Comparison of ENCODE assay signal across 8 cellular contexts in the genomic region with DNA sequence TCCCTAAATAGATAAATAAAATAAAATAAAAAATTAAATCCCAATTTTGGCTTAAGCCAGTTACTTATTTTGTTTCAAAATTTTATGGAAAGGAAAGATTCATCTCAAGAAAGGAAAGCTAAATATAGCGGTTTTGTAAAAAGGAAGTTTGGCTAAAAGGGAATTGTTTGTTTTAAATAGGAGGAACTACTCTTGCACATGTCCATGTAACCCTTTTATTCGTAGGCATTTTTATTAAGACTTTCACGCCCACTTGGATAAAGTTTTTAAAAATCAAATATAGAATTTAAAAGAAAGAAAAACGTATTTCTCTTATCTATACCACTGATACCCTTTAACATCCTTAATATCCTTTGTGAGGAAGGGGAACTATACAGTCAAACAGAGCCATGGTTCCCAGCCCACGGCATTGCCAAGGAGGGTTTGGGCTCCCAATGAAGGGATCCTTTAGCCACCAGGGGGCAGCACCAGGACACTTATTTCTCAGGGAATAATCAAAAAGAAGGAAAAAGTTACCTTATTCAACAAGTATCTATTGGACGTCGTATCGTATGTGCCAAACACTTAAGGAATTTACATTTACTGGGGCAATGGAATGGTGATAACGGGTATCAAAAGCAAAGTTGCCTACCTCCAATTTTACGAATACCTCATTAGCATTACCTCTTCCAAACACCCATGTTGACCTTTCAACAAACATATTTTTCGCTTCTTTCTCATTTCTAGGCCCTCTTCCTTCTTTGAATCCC. TPM values are rescaled to one million over a fixed set of nuclear protein-coding genes. Genes with fewer than 3 reads are reported as not detected.
DNase-seq lines count a peak whose midpoint lies in the region; ATAC-seq, FAIRE-seq and TF ChIP-seq lines count a peak whose summit lies in the region.

No MANE protein-coding gene starts in this region.

- no peak overlapping the region for H4K8ac ChIP-seq in neuronal stem cell (ENCODE audit: low read depth, low read length)

- no peak overlapping the region for H2BK120ac ChIP-seq in neuronal stem cell (ENCODE audit: low read depth, low read length)

- no peak overlapping the region for H4K91ac ChIP-seq in neuronal stem cell (ENCODE audit: low read depth, low read length, poor library complexity)

- H3K36me3 ChIP-seq in neuronal stem cell (replicated peaks in 1 of 2; ENCODE audit: control insufficient read depth in 2 of 2, insufficient read depth in 2 of 2, low read length in 2 of 2): no peaks in the 10 kb centered on the region
- H3K36me3 ChIP-seq in stomach smooth muscle (ENCODE audit: control insufficient read depth in 2 of 2, insufficient read depth in 2 of 2, low read length in 2 of 2): no peaks in the 10 kb centered on the region

- H2BK5ac ChIP-seq in neuronal stem cell (ENCODE audit: low read length): no peak overlapping the region

- ATAC-seq in GM19438 (IDR thresholded peaks at IDR 0.05; ENCODE audit: low read depth, unreplicated experiment): peak; percentile 94

- peak; percentile 89 for DNase-seq in CD1c-positive myeloid dendritic cell (ENCODE audit: extremely low spot score)
- peak; percentile 74 for DNase-seq in HTR-8/SVneo (ENCODE audit: insufficient read length, low spot score)
- DNase-seq in RCC 7860 (ENCODE audit: low spot score): peak; percentile 5
- peak; percentile 61 to 82 for DNase-seq in activated T-helper 1 cell treated with anti-CD3 and anti-CD28 coated beads, Interleukin-2, amount 50 U/mL, for 16 hours (ENCODE audit: low read depth in 1 of 2, low spot score in 1 of 2)
- DNase-seq in foreskin fibroblast: peak; percentile 55 to 86
- peak; percentile 76 for DNase-seq in neuronal stem cell (ENCODE audit: low spot score)

- H3K9me3 ChIP-seq in neuronal stem cell (replicated peaks in 1 of 2; ENCODE audit: control insufficient read depth in 2 of 2, insufficient read depth in 1 of 2, low read depth in 1 of 2, low read length in 2 of 2): no peaks in the 10 kb centered on the region
- no peaks in the 10 kb centered on the region for H3K9me3 ChIP-seq in stomach smooth muscle (ENCODE audit: control insufficient read depth in 2 of 2, low read length in 2 of 2)

- no peak overlapping the region for H3K23ac ChIP-seq in neuronal stem cell (ENCODE audit: low read depth, low read length, poor library complexity)

- H2AK5ac ChIP-seq in neuronal stem cell (ENCODE audit: low read depth, low read length): no peak overlapping the region

- H2BK15ac ChIP-seq in neuronal stem cell (ENCODE audit: low read length): no peak overlapping the region

- H3K4me1 ChIP-seq in neuronal stem cell (ENCODE audit: control insufficient read depth in 2 of 2, insufficient read depth in 1 of 2, low read depth in 1 of 2, low read length in 2 of 2) (no peaks in the 10 kb centered on the region), stomach smooth muscle (ENCODE audit: control insufficient read depth, insufficient read depth, low read length) (peaks cover 3% of the 10 kb centered on the region)

- no peak overlapping the region for H3K4me3 ChIP-seq in foreskin fibroblast (ENCODE audit: low read depth in 1 of 2, low read length in 2 of 2)
- no peak overlapping the region for H3K4me3 ChIP-seq in neuronal stem cell (ENCODE audit: low read length in 2 of 2)
- H3K4me3 ChIP-seq in stomach smooth muscle (ENCODE audit: low read length in 2 of 2): peak overlapping the region; percentile 9 to 33

- H3K27ac ChIP-seq in neuronal stem cell (replicated peaks; ENCODE audit: low read length) (no peak overlapping the region), stomach smooth muscle (ENCODE audit: low read length) (no peak overlapping the region)

- no peak overlapping the region for H3K4ac ChIP-seq in neuronal stem cell (ENCODE audit: low read length)

- peak; percentile 23 for FAIRE-seq in HTR-8/SVneo (lab: Jason Lieb, UNC)
- FAIRE-seq in RCC 7860 (lab: Jason Lieb, UNC): no peak

- 100% methylated on average over 3 of the region's 11 CpGs; no CpG with 5 or more reads in 1 of the 2 donors for WGBS in neuronal stem cell (ENCODE audit: extremely low coverage in 2 of 2, insufficient read length in 2 of 2, insufficient replicate concordance in 1 of 2), 2 donors

- no peak overlapping the region for H3K9ac ChIP-seq in neuronal stem cell (ENCODE audit: low read depth, low read length, poor library complexity)
- no peak overlapping the region for H3K9ac ChIP-seq in stomach smooth muscle (ENCODE audit: low read length in 2 of 2)

- peak; percentile 81 for TF ChIP-seq CTCF in foreskin fibroblast (IDR thresholded peaks at IDR 0.05; ENCODE audit: low read depth, low read length)

- no peak overlapping the region for H2BK12ac ChIP-seq in neuronal stem cell (ENCODE audit: low read length)

- H3K27me3 ChIP-seq in neuronal stem cell (ENCODE audit: control insufficient read depth in 3 of 3, insufficient read depth in 3 of 3, low read depth in 1 of 3, low read length in 3 of 3) (no peaks in the 10 kb centered on the region), stomach smooth muscle (ENCODE audit: control insufficient read depth in 1 of 2, insufficient read depth in 2 of 2, low read length in 2 of 2) (no peaks in the 10 kb centered on the region)

- H3K79me1 ChIP-seq in neuronal stem cell (ENCODE audit: low read depth, low read length): no peaks in the 10 kb centered on the region

- no peak overlapping the region for H3K14ac ChIP-seq in neuronal stem cell (ENCODE audit: low read length)

- H3K18ac ChIP-seq in neuronal stem cell (ENCODE audit: low read length): no peak overlapping the region

- peak overlapping the region; percentile 9 for H2AFZ ChIP-seq in neuronal stem cell (ENCODE audit: low read length)

- no peak overlapping the region for H3K4me2 ChIP-seq in neuronal stem cell (ENCODE audit: insufficient read depth, low read length, poor library complexity, severe bottlenecking)

RNA-seq across cellular contexts. Expression of gene CDKN2AIP, which starts 27.7 kb away (rescaled TPM):
- 15.8 TPM for polyA plus RNA-seq in neuronal stem cell (2013, experiment 1 of 2)
- 16.0 TPM for polyA plus RNA-seq in neuronal stem cell (2013, experiment 2 of 2)

RNA-seq across cellular contexts. Expression of gene ING2, which starts 32.7 kb away (rescaled TPM):
- 27.8 TPM for polyA plus RNA-seq in neuronal stem cell (2013, experiment 1 of 2)
- polyA plus RNA-seq in neuronal stem cell (2013, experiment 2 of 2): 28.9 TPM

Comparison
In these comparisons a context has a peak if more than half of its experiments do, and no peak if none do; other contexts are left out.
1. DNase-seq: peak in every context shown above with its lines; median percentile 89 in CD1c-positive myeloid dendritic cell; 76 in neuronal stem cell; 74 in HTR-8/SVneo; 72 in activated T-helper 1 cell treated with anti-CD3 and anti-CD28 coated beads, Interleukin-2, amount 50 U/mL, for 16 hours; 70 in foreskin fibroblast; 5 in RCC 7860.
2. H3K4me3 ChIP-seq: peak in stomach smooth muscle (2 of 2); none in foreskin fibroblast (0 of 2) and neuronal stem cell (0 of 2).